ENCODE assay signal across 16 cellular contexts in genomic region chr6:18478610-18479009, GRCh38.
A peak's percentile ranks its signal among the peaks of the same experiment; 100 is the strongest.
DNase-seq lines count a peak whose midpoint lies in the region; ATAC-seq, FAIRE-seq and TF ChIP-seq lines count a peak whose summit lies in the region.
"Had no signal": no experiment of that assay in that cellular context is flagged by ENCODE, and none has a peak within 500 bp of the region (broad histone marks: within the 10 kb centered on the region; RNA-seq: fewer than 3 reads in every experiment).

No MANE protein-coding gene starts in this region.

- H3K27ac ChIP-seq in GM23248 (no peak overlapping the region), OCI-LY3 (ENCODE audit: low read length) (peak overlapping the region; percentile 53), thyroid gland (peak overlapping the region in 2 of 3 donors; percentile 5 to 83)

- in situ Hi-C loops in GM23248 (cut with MboI), result no loop called here

- intact Hi-C loops in thyroid gland (cut with DNase I), result no loop called here

- H3K9ac ChIP-seq in GM23248 (no peak overlapping the region), OCI-LY3 (ENCODE audit: low read length) (no peak overlapping the region)

- no peak overlapping the region for H3K4me3 ChIP-seq in GM23248
- no peak overlapping the region for H3K4me3 ChIP-seq in OCI-LY3 (ENCODE audit: low read length)
- H3K4me3 ChIP-seq in thyroid gland (replicated peaks in 1 of 3), result no peak overlapping the region
- H3K4me3 ChIP-seq: BLaER1 treated with 17β-estradiol and CSF1 and Interleukin-3, amounts not matched to agents 10 nM and 100 nM had no signal

- H3K79me2 ChIP-seq in GM23248 (ENCODE audit: insufficient read depth), result no peaks in the 10 kb centered on the region
- H3K79me2 ChIP-seq in OCI-LY3 (ENCODE audit: low read length), result no peaks in the 10 kb centered on the region

- H3K36me3 ChIP-seq in GM23248 (ENCODE audit: low read depth), result no peaks in the 10 kb centered on the region
- H3K36me3 ChIP-seq in OCI-LY3 (replicated peaks; ENCODE audit: low read depth, low read length), result peaks cover 6% of the 10 kb centered on the region
- H3K36me3 ChIP-seq in thyroid gland, result no peaks in the 10 kb centered on the region
- H3K36me3 ChIP-seq: BLaER1 treated with 17β-estradiol and CSF1 and Interleukin-3, amounts not matched to agents 10 nM and 100 nM had no signal

- peaks cover 12% of the 10 kb centered on the region for H3K4me1 ChIP-seq in GM23248 (ENCODE audit: insufficient read depth)
- peaks cover 64% of the 10 kb centered on the region for H3K4me1 ChIP-seq in OCI-LY3 (ENCODE audit: low read length)
- H3K4me1 ChIP-seq in thyroid gland, result peaks cover 20 to 25% of the 10 kb centered on the region in 2 donors

- H2AFZ ChIP-seq in GM23248, result peak overlapping the region; percentile 46; the same call in 1 of the 2 replicates
- H2AFZ ChIP-seq in OCI-LY3 (ENCODE audit: low read depth, low read length), result no peak overlapping the region

- FAIRE-seq in frontal cortex (lab: Jason Lieb, UNC), result peak; percentile 53
- FAIRE-seq: H1, HepG2 had no signal

- WGBS in GM23248 (ENCODE audit: low coverage in 1 of 2, low lambda C conversion rate in 2 of 2, missing lambda C conversion rate in 2 of 2), 2 experiments, result 79 to 98% methylated on average over 1 of the region's 1 CpG
- WGBS in thyroid gland, 2 donors, result 87 to 93% methylated on average over 1 of the region's 1 CpG

- H4K20me1 ChIP-seq in GM23248 (ENCODE audit: insufficient read depth), result no peaks in the 10 kb centered on the region
- no peaks in the 10 kb centered on the region for H4K20me1 ChIP-seq in OCI-LY3 (ENCODE audit: insufficient read depth, low read length)
- H4K20me1 ChIP-seq: BLaER1 treated with 17β-estradiol and CSF1 and Interleukin-3, amounts not matched to agents 10 nM and 100 nM had no signal

- no peak for TF ChIP-seq POLR2A in thyroid gland (IDR thresholded peaks at IDR 0.05)

- peaks cover 12% of the 10 kb centered on the region; the same call in 1 of the 2 replicates for H3F3A ChIP-seq in GM23248 (ENCODE audit: insufficient read depth)

- no peak for ATAC-seq in GM19455 (IDR thresholded peaks at IDR 0.05; ENCODE audit: unreplicated experiment)
- ATAC-seq: CD8-positive, alpha-beta T cell; HepG2 had no signal

- no peak for TF ChIP-seq CTCF in OCI-LY3 (IDR thresholded peaks at IDR 0.05; ENCODE audit: low read depth, low read length)
- no peak for TF ChIP-seq CTCF in thyroid gland (IDR thresholded peaks at IDR 0.05)

- DNase-seq in GM23248 (no peak), frontal cortex (ENCODE audit: low spot score in 2 of 2) (no peak), thyroid gland (no peak), NCI-H82 treated with DMSO at 0.1 percent for 48 hours (lab: John Stamatoyannopoulos, UW; ENCODE audit: unreplicated experiment) (no peak)
- DNase-seq in stimulated activated naive CD4-positive, alpha-beta T cell (lab: John Stamatoyannopoulos, UW), result no peak
- DNase-seq: CD8-positive, alpha-beta T cell; COR-L47; DMS153; DMS79; GF-D8; H9 had no signal

- H3K27me3 ChIP-seq in GM23248 (replicated peaks; ENCODE audit: insufficient read depth), result no peaks in the 10 kb centered on the region
- no peaks in the 10 kb centered on the region for H3K27me3 ChIP-seq in OCI-LY3 (ENCODE audit: low read depth, low read length)
- no peaks in the 10 kb centered on the region for H3K27me3 ChIP-seq in thyroid gland
- H3K27me3 ChIP-seq: BLaER1 treated with 17β-estradiol and CSF1 and Interleukin-3, amounts not matched to agents 10 nM and 100 nM had no signal

- no peak overlapping the region for H3K4me2 ChIP-seq in GM23248 (ENCODE audit: unreplicated experiment)
- no peak overlapping the region; the same call in 1 of the 2 replicates for H3K4me2 ChIP-seq in OCI-LY3 (ENCODE audit: low read length)

- H3K9me2 ChIP-seq in GM23248 (ENCODE audit: insufficient read depth), result no peaks in the 10 kb centered on the region

- H3K9me3 ChIP-seq in GM23248 (ENCODE audit: low read depth) (no peaks in the 10 kb centered on the region), OCI-LY3 (ENCODE audit: insufficient read depth, low read length) (no peaks in the 10 kb centered on the region), thyroid gland (no peaks in the 10 kb centered on the region)
